ENCODE assay signal across 1 cellular context in genomic region chr16:81549547-81550411, GRCh38.
TF ChIP-seq lines count a peak whose summit lies in the region.

No MANE protein-coding gene starts in this region.

TF ChIP-seq in HepG2, 621 proteins besides CTCF, POLR2A, EP300 and RAD21 (continued from another document and continues in another):
- TF ChIP-seq ZSCAN30 (CRISPR knock-in tag; IDR thresholded peaks at IDR 0.05) (no peak; the same call in 1 of the 2 replicates), BRD4 (CRISPR knock-in tag; IDR thresholded peaks at IDR 0.05) (no peak), SMAD9 (CRISPR knock-in tag; IDR thresholded peaks at IDR 0.05) (no peak), FOXK1 (CRISPR knock-in tag; IDR thresholded peaks at IDR 0.05; ENCODE audit: borderline replicate concordance, low read depth) (no peak; the same call in 1 of the 2 replicates), PHF5A (CRISPR knock-in tag; IDR thresholded peaks at IDR 0.05; ENCODE audit: low read depth, unreplicated experiment) (no peak), ZBTB14 (CRISPR knock-in tag; IDR thresholded peaks at IDR 0.05) (no peak), ZNF235 (CRISPR knock-in tag; IDR thresholded peaks at IDR 0.05; ENCODE audit: borderline replicate concordance) (no peak), YEATS2 (CRISPR knock-in tag; IDR thresholded peaks at IDR 0.05; ENCODE audit: borderline replicate concordance) (0 out of 2 replicates have a peak, but pooled peaks have one; percentile 9), SOX6 (IDR thresholded peaks at IDR 0.05) (no peak), SOX6 (CRISPR knock-in tag; IDR thresholded peaks at IDR 0.05) (peak; percentile 76; the same call in 1 of the 2 replicates), REL (CRISPR knock-in tag; conservative IDR thresholded peaks at IDR 0.05) (no peak), ZUFSP (CRISPR knock-in tag; IDR thresholded peaks at IDR 0.05; ENCODE audit: borderline replicate concordance) (no peak; the same call in 1 of the 2 replicates), ATAD3A (CRISPR knock-in tag; IDR thresholded peaks at IDR 0.05) (no peak), ZNF644 (CRISPR knock-in tag; IDR thresholded peaks at IDR 0.05; ENCODE audit: low read depth) (no peak), ZNF44 (CRISPR knock-in tag; IDR thresholded peaks at IDR 0.05) (0 out of 2 replicates have a peak, but pooled peaks have one; percentile 12), POGK (CRISPR knock-in tag; conservative IDR thresholded peaks at IDR 0.05) (no peak), KDM3A (CRISPR knock-in tag; IDR thresholded peaks at IDR 0.05; ENCODE audit: low read depth) (0 out of 2 replicates have a peak, but pooled peaks have one; percentile 8), HMG20A (CRISPR knock-in tag; IDR thresholded peaks at IDR 0.05; ENCODE audit: borderline replicate concordance) (no peak), ZNF784 (CRISPR knock-in tag; IDR thresholded peaks at IDR 0.05; ENCODE audit: borderline replicate concordance) (peak; percentile 87; the same call in 1 of the 2 replicates), AHDC1 (CRISPR knock-in tag; IDR thresholded peaks at IDR 0.05; ENCODE audit: borderline replicate concordance) (no peak), MIXL1 (CRISPR knock-in tag; IDR thresholded peaks at IDR 0.05) (no peak), SNAPC2 (CRISPR knock-in tag; IDR thresholded peaks at IDR 0.05) (no peak), ZBTB39 (CRISPR knock-in tag; IDR thresholded peaks at IDR 0.05) (0 out of 2 replicates have a peak, but pooled peaks have one; percentile 69), ZNF331 (CRISPR knock-in tag; IDR thresholded peaks at IDR 0.05) (no peak), PBX3 (CRISPR knock-in tag; IDR thresholded peaks at IDR 0.05; ENCODE audit: borderline replicate concordance) (no peak), ZBTB4 (CRISPR knock-in tag; IDR thresholded peaks at IDR 0.05; ENCODE audit: borderline replicate concordance) (0 out of 2 replicates have a peak, but pooled peaks have one; percentile 11), HNRNPH1 (optimal IDR thresholded peaks at IDR 0.05; ENCODE audit: low read depth, low read length) (no peak), ZFP36 (IDR thresholded peaks at IDR 0.05; ENCODE audit: borderline replicate concordance, low read depth, low read length, partially characterized antibody) (no peak), ZNF878 (CRISPR knock-in tag; IDR thresholded peaks at IDR 0.05) (no peak), ATRX (CRISPR knock-in tag; IDR thresholded peaks at IDR 0.05; ENCODE audit: borderline replicate concordance) (no peak), ZNF766 (CRISPR knock-in tag; IDR thresholded peaks at IDR 0.05; ENCODE audit: borderline replicate concordance) (no peak), ZNF224 (CRISPR knock-in tag; IDR thresholded peaks at IDR 0.05) (no peak), ZC3H4 (CRISPR knock-in tag; IDR thresholded peaks at IDR 0.05; ENCODE audit: borderline replicate concordance) (no peak), ZSCAN29 (CRISPR knock-in tag; conservative IDR thresholded peaks at IDR 0.05) (no peak), GATA4 (IDR thresholded peaks at IDR 0.05; ENCODE audit: borderline replicate concordance, low read depth) (no peak; the same call in 1 of the 2 replicates), NCOA2 (CRISPR knock-in tag; IDR thresholded peaks at IDR 0.05) (no peak), PAF1 (CRISPR knock-in tag; IDR thresholded peaks at IDR 0.05) (no peak), HES4 (CRISPR knock-in tag; IDR thresholded peaks at IDR 0.05; ENCODE audit: borderline replicate concordance) (no peak), AHR (CRISPR knock-in tag; IDR thresholded peaks at IDR 0.05) (peak; percentile 52; the same call in 1 of the 2 replicates), ZNF234 (CRISPR knock-in tag; conservative IDR thresholded peaks at IDR 0.05) (no peak), FOXP4 (CRISPR knock-in tag; IDR thresholded peaks at IDR 0.05) (peak; percentile 3; the same call in 1 of the 2 replicates)
